1 cellular context compared by ENCODE assay signal in the genomic region with DNA sequence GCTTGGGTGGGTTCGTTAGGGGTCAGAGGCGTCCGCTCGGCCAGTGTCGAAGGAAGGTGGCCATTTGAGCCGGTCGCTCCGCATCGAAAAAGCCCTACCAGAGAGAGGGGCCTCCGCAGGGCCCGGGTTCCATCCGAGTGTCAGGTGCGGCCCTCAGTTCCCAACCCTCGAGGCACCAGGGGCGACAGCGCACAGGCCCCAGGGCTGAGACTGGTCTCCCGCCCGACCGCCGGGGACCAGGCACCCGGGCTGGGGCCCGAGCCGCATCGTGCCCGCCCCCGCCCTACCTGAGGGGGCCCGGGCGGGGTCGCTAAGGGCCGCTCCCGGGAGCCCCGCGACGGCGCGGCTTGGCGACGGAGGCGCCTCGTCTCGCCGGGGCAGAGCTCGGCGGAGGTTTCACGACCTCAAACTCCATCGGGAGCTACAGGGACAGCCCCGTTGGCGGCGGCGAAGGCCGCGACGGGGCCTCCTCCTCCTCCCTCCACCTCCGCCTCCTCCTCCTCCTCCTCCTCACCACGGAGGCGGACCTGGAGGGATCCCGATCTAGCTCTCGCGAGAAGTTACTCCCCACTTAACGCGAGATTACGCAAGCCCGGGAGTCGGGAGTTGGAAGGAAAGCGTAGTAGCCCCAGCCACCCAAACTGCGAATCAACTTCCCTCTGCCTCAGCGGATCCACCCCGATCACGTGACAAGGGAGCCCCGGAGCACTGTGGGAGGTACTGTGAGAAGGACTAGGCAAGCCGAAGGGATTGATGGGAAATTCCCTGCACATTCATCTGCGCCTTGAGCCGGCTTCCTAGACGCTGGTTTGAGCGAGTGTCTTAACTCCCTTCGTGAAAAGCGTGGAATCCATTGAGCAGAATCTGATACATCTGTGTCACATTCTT.
TF ChIP-seq lines count a peak whose summit lies in the region.

A gene with protein sequence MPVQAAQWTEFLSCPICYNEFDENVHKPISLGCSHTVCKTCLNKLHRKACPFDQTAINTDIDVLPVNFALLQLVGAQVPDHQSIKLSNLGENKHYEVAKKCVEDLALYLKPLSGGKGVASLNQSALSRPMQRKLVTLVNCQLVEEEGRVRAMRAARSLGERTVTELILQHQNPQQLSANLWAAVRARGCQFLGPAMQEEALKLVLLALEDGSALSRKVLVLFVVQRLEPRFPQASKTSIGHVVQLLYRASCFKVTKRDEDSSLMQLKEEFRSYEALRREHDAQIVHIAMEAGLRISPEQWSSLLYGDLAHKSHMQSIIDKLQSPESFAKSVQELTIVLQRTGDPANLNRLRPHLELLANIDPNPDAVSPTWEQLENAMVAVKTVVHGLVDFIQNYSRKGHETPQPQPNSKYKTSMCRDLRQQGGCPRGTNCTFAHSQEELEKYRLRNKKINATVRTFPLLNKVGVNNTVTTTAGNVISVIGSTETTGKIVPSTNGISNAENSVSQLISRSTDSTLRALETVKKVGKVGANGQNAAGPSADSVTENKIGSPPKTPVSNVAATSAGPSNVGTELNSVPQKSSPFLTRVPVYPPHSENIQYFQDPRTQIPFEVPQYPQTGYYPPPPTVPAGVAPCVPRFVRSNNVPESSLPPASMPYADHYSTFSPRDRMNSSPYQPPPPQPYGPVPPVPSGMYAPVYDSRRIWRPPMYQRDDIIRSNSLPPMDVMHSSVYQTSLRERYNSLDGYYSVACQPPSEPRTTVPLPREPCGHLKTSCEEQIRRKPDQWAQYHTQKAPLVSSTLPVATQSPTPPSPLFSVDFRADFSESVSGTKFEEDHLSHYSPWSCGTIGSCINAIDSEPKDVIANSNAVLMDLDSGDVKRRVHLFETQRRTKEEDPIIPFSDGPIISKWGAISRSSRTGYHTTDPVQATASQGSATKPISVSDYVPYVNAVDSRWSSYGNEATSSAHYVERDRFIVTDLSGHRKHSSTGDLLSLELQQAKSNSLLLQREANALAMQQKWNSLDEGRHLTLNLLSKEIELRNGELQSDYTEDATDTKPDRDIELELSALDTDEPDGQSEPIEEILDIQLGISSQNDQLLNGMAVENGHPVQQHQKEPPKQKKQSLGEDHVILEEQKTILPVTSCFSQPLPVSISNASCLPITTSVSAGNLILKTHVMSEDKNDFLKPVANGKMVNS (minus strand): TSS at position 537 of the 888 bp plus-strand sequence. CDS start 7,850 bp downstream, outside the sequence.

TF ChIP-seq in HepG2, 621 proteins besides CTCF, POLR2A, EP300 and RAD21 (continued from another document):
- TF ChIP-seq, protein P1, sequence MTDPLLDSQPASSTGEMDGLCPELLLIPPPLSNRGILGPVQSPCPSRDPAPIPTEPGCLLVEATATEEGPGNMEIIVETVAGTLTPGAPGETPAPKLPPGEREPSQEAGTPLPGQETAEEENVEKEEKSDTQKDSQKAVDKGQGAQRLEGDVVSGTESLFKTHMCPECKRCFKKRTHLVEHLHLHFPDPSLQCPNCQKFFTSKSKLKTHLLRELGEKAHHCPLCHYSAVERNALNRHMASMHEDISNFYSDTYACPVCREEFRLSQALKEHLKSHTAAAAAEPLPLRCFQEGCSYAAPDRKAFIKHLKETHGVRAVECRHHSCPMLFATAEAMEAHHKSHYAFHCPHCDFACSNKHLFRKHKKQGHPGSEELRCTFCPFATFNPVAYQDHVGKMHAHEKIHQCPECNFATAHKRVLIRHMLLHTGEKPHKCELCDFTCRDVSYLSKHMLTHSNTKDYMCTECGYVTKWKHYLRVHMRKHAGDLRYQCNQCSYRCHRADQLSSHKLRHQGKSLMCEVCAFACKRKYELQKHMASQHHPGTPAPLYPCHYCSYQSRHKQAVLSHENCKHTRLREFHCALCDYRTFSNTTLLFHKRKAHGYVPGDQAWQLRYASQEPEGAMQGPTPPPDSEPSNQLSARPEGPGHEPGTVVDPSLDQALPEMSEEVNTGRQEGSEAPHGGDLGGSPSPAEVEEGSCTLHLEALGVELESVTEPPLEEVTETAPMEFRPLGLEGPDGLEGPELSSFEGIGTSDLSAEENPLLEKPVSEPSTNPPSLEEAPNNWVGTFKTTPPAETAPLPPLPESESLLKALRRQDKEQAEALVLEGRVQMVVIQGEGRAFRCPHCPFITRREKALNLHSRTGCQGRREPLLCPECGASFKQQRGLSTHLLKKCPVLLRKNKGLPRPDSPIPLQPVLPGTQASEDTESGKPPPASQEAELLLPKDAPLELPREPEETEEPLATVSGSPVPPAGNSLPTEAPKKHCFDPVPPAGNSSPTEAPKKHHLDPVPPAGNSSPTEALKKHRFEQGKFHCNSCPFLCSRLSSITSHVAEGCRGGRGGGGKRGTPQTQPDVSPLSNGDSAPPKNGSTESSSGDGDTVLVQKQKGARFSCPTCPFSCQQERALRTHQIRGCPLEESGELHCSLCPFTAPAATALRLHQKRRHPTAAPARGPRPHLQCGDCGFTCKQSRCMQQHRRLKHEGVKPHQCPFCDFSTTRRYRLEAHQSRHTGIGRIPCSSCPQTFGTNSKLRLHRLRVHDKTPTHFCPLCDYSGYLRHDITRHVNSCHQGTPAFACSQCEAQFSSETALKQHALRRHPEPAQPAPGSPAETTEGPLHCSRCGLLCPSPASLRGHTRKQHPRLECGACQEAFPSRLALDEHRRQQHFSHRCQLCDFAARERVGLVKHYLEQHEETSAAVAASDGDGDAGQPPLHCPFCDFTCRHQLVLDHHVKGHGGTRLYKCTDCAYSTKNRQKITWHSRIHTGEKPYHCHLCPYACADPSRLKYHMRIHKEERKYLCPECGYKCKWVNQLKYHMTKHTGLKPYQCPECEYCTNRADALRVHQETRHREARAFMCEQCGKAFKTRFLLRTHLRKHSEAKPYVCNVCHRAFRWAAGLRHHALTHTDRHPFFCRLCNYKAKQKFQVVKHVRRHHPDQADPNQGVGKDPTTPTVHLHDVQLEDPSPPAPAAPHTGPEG (CRISPR knock-in tag; IDR thresholded peaks at IDR 0.05), result peak; percentile 80
- TF ChIP-seq MBD4 (IDR thresholded peaks at IDR 0.05; ENCODE audit: borderline replicate concordance, low read length) (no peak), SMAD1 (CRISPR knock-in tag; IDR thresholded peaks at IDR 0.05; ENCODE audit: borderline replicate concordance, low read depth) (no peak), BHLHE40 (IDR thresholded peaks at IDR 0.05; ENCODE audit: low read length) (peak; percentile 93), TAF15 (IDR thresholded peaks at IDR 0.05; ENCODE audit: low read depth, low read length, poor library complexity, severe bottlenecking) (peak; percentile 94), ZNF124 (CRISPR knock-in tag; IDR thresholded peaks at IDR 0.05) (no peak), ZNF614 (CRISPR knock-in tag; IDR thresholded peaks at IDR 0.05; ENCODE audit: borderline replicate concordance) (no peak), FOSL1 (CRISPR knock-in tag; IDR thresholded peaks at IDR 0.05; ENCODE audit: borderline replicate concordance) (0 out of 2 replicates have a peak, but pooled peaks have one; percentile 3), XRCC5 (optimal IDR thresholded peaks at IDR 0.05; ENCODE audit: low read length) (no peak), RXRA (CRISPR knock-in tag; IDR thresholded peaks at IDR 0.05) (peak; percentile 53; the same call in 1 of the 2 replicates), CENPT (CRISPR knock-in tag; IDR thresholded peaks at IDR 0.05; ENCODE audit: low read depth) (no peak), ZFY (CRISPR knock-in tag; IDR thresholded peaks at IDR 0.05) (peak; percentile 96), ZNF670 (CRISPR knock-in tag; IDR thresholded peaks at IDR 0.05; ENCODE audit: borderline replicate concordance) (peak; percentile 35; the same call in 1 of the 2 replicates), STAG1 (CRISPR knock-in tag; IDR thresholded peaks at IDR 0.05) (no peak; the same call in 1 of the 2 replicates), ZFP37 (CRISPR knock-in tag; IDR thresholded peaks at IDR 0.05; ENCODE audit: borderline replicate concordance) (0 out of 2 replicates have a peak, but pooled peaks have one; percentile 48), ZFP82 (CRISPR knock-in tag; IDR thresholded peaks at IDR 0.05; ENCODE audit: borderline replicate concordance) (peak; percentile 75; the same call in 1 of the 2 replicates), FOXM1 (CRISPR knock-in tag; IDR thresholded peaks at IDR 0.05) (no peak), RFXAP (CRISPR knock-in tag; IDR thresholded peaks at IDR 0.05; ENCODE audit: borderline replicate concordance) (no peak; the same call in 1 of the 2 replicates), ZBTB1 (CRISPR knock-in tag; IDR thresholded peaks at IDR 0.05; ENCODE audit: borderline replicate concordance) (no peak)
- TF ChIP-seq, protein P2, sequence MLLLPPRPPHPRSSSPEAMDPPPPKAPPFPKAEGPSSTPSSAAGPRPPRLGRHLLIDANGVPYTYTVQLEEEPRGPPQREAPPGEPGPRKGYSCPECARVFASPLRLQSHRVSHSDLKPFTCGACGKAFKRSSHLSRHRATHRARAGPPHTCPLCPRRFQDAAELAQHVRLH (CRISPR knock-in tag; IDR thresholded peaks at IDR 0.05; ENCODE audit: borderline replicate concordance, low read depth), result peak; percentile 74; the same call in 1 of the 2 replicates
- TF ChIP-seq, protein P3, sequence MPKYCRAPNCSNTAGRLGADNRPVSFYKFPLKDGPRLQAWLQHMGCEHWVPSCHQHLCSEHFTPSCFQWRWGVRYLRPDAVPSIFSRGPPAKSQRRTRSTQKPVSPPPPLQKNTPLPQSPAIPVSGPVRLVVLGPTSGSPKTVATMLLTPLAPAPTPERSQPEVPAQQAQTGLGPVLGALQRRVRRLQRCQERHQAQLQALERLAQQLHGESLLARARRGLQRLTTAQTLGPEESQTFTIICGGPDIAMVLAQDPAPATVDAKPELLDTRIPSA (CRISPR knock-in tag; IDR thresholded peaks at IDR 0.05; ENCODE audit: borderline replicate concordance), result peak; percentile 100
